19 cellular contexts compared by ENCODE assay signal in the genomic region with DNA sequence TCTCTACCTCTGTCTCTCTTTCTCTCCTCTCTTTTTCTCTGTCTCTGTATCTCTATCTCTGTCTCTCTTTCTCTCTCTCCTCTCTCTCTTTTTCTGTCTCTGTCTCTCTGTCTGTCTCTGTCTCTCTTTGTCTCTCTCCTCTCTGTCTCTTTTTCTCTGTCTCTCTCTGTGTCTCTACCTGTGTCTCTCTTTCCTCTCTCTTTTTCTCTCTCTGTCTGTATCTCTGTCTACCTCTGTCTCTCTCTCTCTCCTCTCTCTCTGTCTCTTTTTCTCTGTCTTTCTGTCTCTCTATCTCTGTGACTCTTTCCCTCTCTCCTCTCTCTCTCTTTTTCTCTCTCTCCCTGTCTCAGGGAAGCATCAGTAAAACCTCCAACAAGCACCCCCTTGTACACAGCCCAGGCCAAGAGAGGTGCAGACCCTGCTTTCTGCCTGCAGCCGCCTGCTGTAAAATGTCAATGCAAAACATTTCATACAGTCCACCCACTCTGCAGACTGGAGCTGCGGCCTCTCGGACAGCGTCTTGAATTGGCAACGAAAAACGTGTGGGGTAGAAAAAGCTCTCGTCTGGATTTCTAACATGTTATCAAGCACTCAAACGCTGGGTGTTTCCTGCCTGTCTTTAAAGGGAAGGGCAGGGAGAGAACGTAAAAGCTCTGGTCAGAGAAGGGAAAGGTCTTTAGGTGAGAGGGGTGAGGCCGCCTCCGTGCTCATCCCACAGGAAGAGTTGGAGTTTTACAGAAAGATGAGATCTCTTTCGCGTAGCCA. TPM values are rescaled to one million over a fixed set of nuclear protein-coding genes. Genes with fewer than 3 reads are reported as not detected.
DNase-seq lines count a peak whose midpoint lies in the region; ATAC-seq lines count a peak whose summit lies in the region.
"Had no signal": no experiment of that assay in that cellular context is flagged by ENCODE, and none has a peak within 500 bp of the region (broad histone marks: within the 10 kb centered on the region; RNA-seq: fewer than 3 reads in every experiment).

No MANE protein-coding gene starts in this region.

- H3K27ac ChIP-seq in SJCRH30: no peak overlapping the region
- H3K27ac ChIP-seq: ovary, upper lobe of left lung had no signal

- H3K27ac Mint-ChIP-seq in stimulated activated naive CD8-positive, alpha-beta T cell treated with anti-CD3 and anti-CD28 coated beads, Interleukin-15, Interleukin-2, amounts not matched to agents 100 ng/mL and 50 ng/mL, for 24 hours: peak overlapping the region; percentile 28
- no peak overlapping the region for H3K27ac Mint-ChIP-seq in immature natural killer cell
- H3K27ac Mint-ChIP-seq: activated naive CD8-positive, alpha-beta T cell treated with anti-CD3 and anti-CD28 coated beads, Interleukin-2, amount 10 ng/mL, durations not matched to agents 7 days and 5 days had no signal

- H3K4me3 Mint-ChIP-seq in stimulated activated naive CD8-positive, alpha-beta T cell treated with anti-CD3 and anti-CD28 coated beads, Interleukin-15, Interleukin-2, amounts not matched to agents 100 ng/mL and 50 ng/mL, for 24 hours: peak overlapping the region; percentile 14
- H3K4me3 Mint-ChIP-seq in immature natural killer cell: no peak overlapping the region
- H3K4me3 Mint-ChIP-seq: activated naive CD8-positive, alpha-beta T cell treated with anti-CD3 and anti-CD28 coated beads, Interleukin-2, amount 10 ng/mL, durations not matched to agents 7 days and 5 days; activated T-cell treated with anti-CD3 and anti-CD28 coated beads, Interleukin-2, amount 50 U/mL, for 4 hours had no signal

- H3K27me3 ChIP-seq in SJCRH30: no peaks in the 10 kb centered on the region
- H3K27me3 ChIP-seq: ovary had no signal

- peaks cover 10% of the 10 kb centered on the region for H3K9me3 Mint-ChIP-seq in stimulated activated naive CD8-positive, alpha-beta T cell treated with anti-CD3 and anti-CD28 coated beads, Interleukin-15, Interleukin-2, amounts not matched to agents 100 ng/mL and 50 ng/mL, for 24 hours
- peaks cover 0 to 7% (median 3%) of the 10 kb centered on the region in 6 donors for H3K9me3 Mint-ChIP-seq in immature natural killer cell
- H3K9me3 Mint-ChIP-seq: activated naive CD8-positive, alpha-beta T cell treated with anti-CD3 and anti-CD28 coated beads, Interleukin-2, amount 10 ng/mL, durations not matched to agents 7 days and 5 days had no signal

- H3K4me3 ChIP-seq in SJCRH30: peak overlapping the region; percentile 25; the same call in 1 of the 2 replicates
- H3K4me3 ChIP-seq: ovary, skin epidermis, upper lobe of left lung had no signal

- no peaks in the 10 kb centered on the region for H3K36me3 Mint-ChIP-seq in stimulated activated naive CD8-positive, alpha-beta T cell treated with anti-CD3 and anti-CD28 coated beads, Interleukin-15, Interleukin-2, amounts not matched to agents 100 ng/mL and 50 ng/mL, for 24 hours (ENCODE audit: low read depth)
- H3K36me3 Mint-ChIP-seq in immature natural killer cell: peaks cover 4 to 10% (median 4%) of the 10 kb centered on the region in 3 donors

- DNase-seq in stimulated activated naive CD8-positive, alpha-beta T cell treated with anti-CD3 and anti-CD28 coated beads, Interleukin-15, Interleukin-2, amounts not matched to agents 100 U/mL and 50 U/mL, for 24 hours: no peak
- DNase-seq in SJCRH30 (peak in 1 of 2 experiments; percentile 17), mucosa of gallbladder (ENCODE audit: low spot score) (peak; percentile 1), immature natural killer cell (no peak), NCI-H2227 treated with DMSO at 0.1 percent for 48 hours (lab: John Stamatoyannopoulos, UW) (no peak), NCI-H1436 treated with DMSO at 0.1 percent for 48 hours (lab: John Stamatoyannopoulos, UW) (no peak), Right ventricle myocardium inferior (ENCODE audit: missing footprints) (no peak)
- DNase-seq: activated CD4-positive, alpha-beta T cell treated with anti-CD3 and anti-CD28 coated beads, Interleukin-2, amount 50 U/mL, for 48 hours; activated naive CD8-positive, alpha-beta T cell treated with anti-CD3 and anti-CD28 coated beads, Interleukin-2, amount 10 ng/mL, durations not matched to agents 7 days and 5 days; activated T-cell treated with anti-CD3 and anti-CD28 coated beads, Interleukin-2, amount 50 U/mL, for 4 hours; effector CD4-positive, alpha-beta T cell; NCI-H2107; ovary; Right ventricle myocardium superior; upper lobe of left lung had no signal

- no peaks in the 10 kb centered on the region for H3K36me3 ChIP-seq in SJCRH30
- H3K36me3 ChIP-seq: ovary, upper lobe of left lung had no signal

- peaks cover 5% of the 10 kb centered on the region for H3K4me1 Mint-ChIP-seq in stimulated activated naive CD8-positive, alpha-beta T cell treated with anti-CD3 and anti-CD28 coated beads, Interleukin-15, Interleukin-2, amounts not matched to agents 100 ng/mL and 50 ng/mL, for 24 hours (ENCODE audit: low read depth)
- peaks cover 2 to 23% of the 10 kb centered on the region in 2 donors for H3K4me1 Mint-ChIP-seq in immature natural killer cell

- H3K27me3 Mint-ChIP-seq in stimulated activated naive CD8-positive, alpha-beta T cell treated with anti-CD3 and anti-CD28 coated beads, Interleukin-15, Interleukin-2, amounts not matched to agents 100 ng/mL and 50 ng/mL, for 24 hours: peaks cover 80% of the 10 kb centered on the region
- peaks cover 17 to 33% (median 22%) of the 10 kb centered on the region in 3 donors for H3K27me3 Mint-ChIP-seq in immature natural killer cell (ENCODE audit: low read depth in 3 of 3)

- intact Hi-C loops in Right ventricle myocardium inferior (cut with DNase I): no loop called here

- H3K4me1 ChIP-seq in SJCRH30: no peaks in the 10 kb centered on the region

- no peaks in the 10 kb centered on the region for H3K9me3 ChIP-seq in SJCRH30 (replicated peaks)
- H3K9me3 ChIP-seq: ovary, upper lobe of left lung had no signal

- no peak for ATAC-seq in stimulated activated naive CD8-positive, alpha-beta T cell treated with anti-CD3 and anti-CD28 coated beads, Interleukin-15, Interleukin-2, amounts not matched to agents 100 U/mL and 50 U/mL, for 24 hours
- no peak for ATAC-seq in Right ventricle myocardium inferior
- ATAC-seq: activated T-cell treated with anti-CD3 and anti-CD28 coated beads, Interleukin-2, amount 50 U/mL, for 4 hours had no signal

RNA-seq across cellular contexts. Expression of a gene that starts 3.7 kb away (rescaled TPM):
- not detected in 2 replicates for total RNA-seq in SJCRH30 (2014; rRNA removed; shearing (Covaris generic))
- total RNA-seq in mucosa of gallbladder (not detected), Right ventricle myocardium inferior (not detected)
- polyA plus RNA-seq in immature natural killer cell: not detected
- total RNA-seq: activated naive CD8-positive, alpha-beta T cell treated with anti-CD3 and anti-CD28 coated beads, Interleukin-2, amount 10 ng/mL, durations not matched to agents 7 days and 5 days; activated T-cell treated with anti-CD3 and anti-CD28 coated beads, Interleukin-2, amount 50 U/mL, for 4 hours; kidney epithelial cell; mononuclear cell; Right ventricle myocardium superior; upper lobe of left lung had no signal
- polyA plus RNA-seq: ovary had no signal
